Comparison of ENCODE assay signal across 25 cellular contexts in genomic region chr21:45859762-45860357, GRCh38.
DNase-seq lines count a peak whose midpoint lies in the region; ATAC-seq and TF ChIP-seq lines count a peak whose summit lies in the region.
"Had no signal": no experiment of that assay in that cellular context is flagged by ENCODE, and none has a peak within 500 bp of the region (broad histone marks: within the 10 kb centered on the region; RNA-seq: fewer than 3 reads in every experiment).

No MANE protein-coding gene starts in this region.

- H3K79me1 ChIP-seq in neuronal stem cell (ENCODE audit: low read depth, low read length) = no peaks in the 10 kb centered on the region

- no peak overlapping the region for H3K4me3 Mint-ChIP-seq in stimulated activated naive CD8-positive, alpha-beta T cell treated with anti-CD3 and anti-CD28 coated beads, Interleukin-15, amount 100 ng/mL, for 72 hours
- H3K4me3 Mint-ChIP-seq: CD14-positive monocyte, GM23338, HFFc6 had no signal

- peaks cover 20% of the 10 kb centered on the region for H3K27me3 Mint-ChIP-seq in stimulated activated naive CD8-positive, alpha-beta T cell treated with anti-CD3 and anti-CD28 coated beads, Interleukin-15, amount 100 ng/mL, for 72 hours

- H2BK12ac ChIP-seq in neuronal stem cell (ENCODE audit: low read length) = no peak overlapping the region

- H3K27ac Mint-ChIP-seq in stimulated activated naive CD8-positive, alpha-beta T cell treated with anti-CD3 and anti-CD28 coated beads, Interleukin-15, amount 100 ng/mL, for 72 hours = peak overlapping the region; percentile 58 to 71
- H3K27ac Mint-ChIP-seq: HFFc6 had no signal

- H3K4me3 ChIP-seq in neuronal stem cell (ENCODE audit: low read length in 2 of 2) = no peak overlapping the region
- H3K4me3 ChIP-seq: A549, GM12878, GM23338, HAP-1, MG63, SJCRH30 had no signal

- DNase-seq in stimulated activated naive CD8-positive, alpha-beta T cell treated with anti-CD3 and anti-CD28 coated beads, Interleukin-15, amount 100 ng/mL, for 72 hours = no peak
- no peak for DNase-seq in stimulated activated naive CD8-positive, alpha-beta T cell treated with anti-CD3 and anti-CD28 coated beads, Interleukin-15, Interleukin-2, amounts not matched to agents 100 U/mL and 50 U/mL, for 24 hours
- DNase-seq in ecto neural progenitor cell (ENCODE audit: low spot score) (peak; percentile 20), neuronal stem cell (ENCODE audit: low spot score) (no peak), GF-D8 (lab: John Stamatoyannopoulos, UW) (no peak), GM10248 (ENCODE audit: extremely low spot score) (no peak), COLO668 (lab: John Stamatoyannopoulos, UW; ENCODE audit: unreplicated experiment) (no peak)
- DNase-seq in stimulated activated CD8-positive, alpha-beta memory T cell treated with anti-CD3 and anti-CD28 coated beads, Interleukin-4, amount 100 ng/mL, for 48 hours = peak; percentile 16
- DNase-seq: AML-193, DMS53, HFFc6, KG1, MG63, NCI-H2029, NCI-H446, NCI-H524 treated with DMSO at 0.1 percent for 48 hours, NCI-H774, PC-3, SJCRH30 had no signal

- no peak overlapping the region for H3K27ac ChIP-seq in neuronal stem cell (replicated peaks; ENCODE audit: low read length)
- H3K27ac ChIP-seq: A549, SJCRH30 had no signal

- peak overlapping the region; percentile 32 for H3K18ac ChIP-seq in neuronal stem cell (ENCODE audit: low read length)

- peaks cover 0 to 2% of the 10 kb centered on the region in 2 donors for H3K9me3 ChIP-seq in neuronal stem cell (replicated peaks in 1 of 2; ENCODE audit: control insufficient read depth in 2 of 2, insufficient read depth in 1 of 2, low read depth in 1 of 2, low read length in 2 of 2)
- H3K9me3 ChIP-seq: A549, HAP-1, MG63, SJCRH30 had no signal

- no peak overlapping the region for H3K4me2 ChIP-seq in neuronal stem cell (ENCODE audit: insufficient read depth, low read length, poor library complexity, severe bottlenecking)
- H3K4me2 ChIP-seq: A549, GM23338 had no signal

- no peak for TF ChIP-seq CTCF in GM10248 (IDR thresholded peaks at IDR 0.05; ENCODE audit: control extremely low read depth, extremely low read depth, low read depth, missing control alignments)

- POLR2A ChIA-PET in GM10248 (lab: Yijun Ruan, JAX) = no interaction called here

- peak overlapping the region; percentile 11 for H2BK120ac ChIP-seq in neuronal stem cell (ENCODE audit: low read depth, low read length)

- no peak overlapping the region for H2BK5ac ChIP-seq in neuronal stem cell (ENCODE audit: low read length)

- H3K9me3 Mint-ChIP-seq in stimulated activated naive CD8-positive, alpha-beta T cell treated with anti-CD3 and anti-CD28 coated beads, Interleukin-15, amount 100 ng/mL, for 72 hours = no peaks in the 10 kb centered on the region
- H3K9me3 Mint-ChIP-seq: GM23338, HFFc6 had no signal

- peak overlapping the region; percentile 50 for H2AK5ac ChIP-seq in neuronal stem cell (ENCODE audit: low read depth, low read length)

- H3K36me3 ChIP-seq in neuronal stem cell (replicated peaks in 1 of 2; ENCODE audit: control insufficient read depth in 2 of 2, insufficient read depth in 2 of 2, low read length in 2 of 2) = no peaks in the 10 kb centered on the region
- H3K36me3 ChIP-seq: HAP-1, MG63, SJCRH30 had no signal

- CTCF ChIA-PET in GM10248 (lab: Yijun Ruan, JAX) = no interaction called here

- no peak for ATAC-seq in stimulated activated naive CD8-positive, alpha-beta T cell treated with anti-CD3 and anti-CD28 coated beads, Interleukin-15, amount 100 ng/mL, for 72 hours
- no peak for ATAC-seq in stimulated activated naive CD8-positive, alpha-beta T cell treated with anti-CD3 and anti-CD28 coated beads, Interleukin-15, Interleukin-2, amounts not matched to agents 100 U/mL and 50 U/mL, for 24 hours
- ATAC-seq: A549, GM12878, PC-3, SK-N-SH treated with all-trans-retinoic acid at 6 μM for 48 hours had no signal

- H3K4me1 ChIP-seq in neuronal stem cell (ENCODE audit: control insufficient read depth in 2 of 2, insufficient read depth in 1 of 2, low read depth in 1 of 2, low read length in 2 of 2) = peaks cover 0 to 12% of the 10 kb centered on the region in 2 donors
- H3K4me1 ChIP-seq: A549 had no signal

- no peak overlapping the region for H3K9ac ChIP-seq in neuronal stem cell (ENCODE audit: low read depth, low read length, poor library complexity)

- H3K4me1 Mint-ChIP-seq in stimulated activated naive CD8-positive, alpha-beta T cell treated with anti-CD3 and anti-CD28 coated beads, Interleukin-15, amount 100 ng/mL, for 72 hours = peaks cover 8% of the 10 kb centered on the region
- H3K4me1 Mint-ChIP-seq: CD14-positive monocyte had no signal

- H4K8ac ChIP-seq in neuronal stem cell (ENCODE audit: low read depth, low read length) = no peak overlapping the region

- WGBS in neuronal stem cell (ENCODE audit: extremely low coverage in 2 of 2, insufficient read length in 2 of 2, insufficient replicate concordance in 1 of 2), 2 donors = no CpG with 5 or more reads among the region's 12 CpGs

- no peak overlapping the region for H3K4ac ChIP-seq in neuronal stem cell (ENCODE audit: low read length)

- peaks cover 0 to 10% (median 0%) of the 10 kb centered on the region in 3 experiments for H3K27me3 ChIP-seq in neuronal stem cell (ENCODE audit: control insufficient read depth in 3 of 3, insufficient read depth in 3 of 3, low read depth in 1 of 3, low read length in 3 of 3)
- H3K27me3 ChIP-seq: MG63, SJCRH30 had no signal

- H2BK15ac ChIP-seq in neuronal stem cell (ENCODE audit: low read length) = no peak overlapping the region

- H3K23ac ChIP-seq in neuronal stem cell (ENCODE audit: low read depth, low read length, poor library complexity) = no peak overlapping the region

- H2AFZ ChIP-seq in neuronal stem cell (ENCODE audit: low read length) = no peak overlapping the region
- H2AFZ ChIP-seq: GM23338 had no signal

- H4K91ac ChIP-seq in neuronal stem cell (ENCODE audit: low read depth, low read length, poor library complexity) = no peak overlapping the region

- H3K14ac ChIP-seq in neuronal stem cell (ENCODE audit: low read length) = no peak overlapping the region

Comparison
In these comparisons a context has a peak if more than half of its experiments do, and no peak if none do; other contexts are left out.
1. DNase-seq: peak in ecto neural progenitor cell (single experiment) and stimulated activated CD8-positive, alpha-beta memory T cell treated with anti-CD3 and anti-CD28 coated beads, Interleukin-4, amount 100 ng/mL, for 48 hours (single experiment); none in stimulated activated naive CD8-positive, alpha-beta T cell treated with anti-CD3 and anti-CD28 coated beads, Interleukin-15, amount 100 ng/mL, for 72 hours (0 of 2), stimulated activated naive CD8-positive, alpha-beta T cell treated with anti-CD3 and anti-CD28 coated beads, Interleukin-15, Interleukin-2, amounts not matched to agents 100 U/mL and 50 U/mL, for 24 hours (single experiment), neuronal stem cell (single experiment), GF-D8 (single experiment), GM10248 (single experiment) and COLO668 (single experiment).